Comparison of ENCODE assay signal across 18 cellular contexts in genomic region chr7:77461246-77461645, GRCh38.
"Had no signal": no experiment of that assay in that cellular context is flagged by ENCODE, and none has a peak within 500 bp of the region (broad histone marks: within the 10 kb centered on the region; RNA-seq: fewer than 3 reads in every experiment).

No MANE protein-coding gene starts in this region.

- H3K36me3 Mint-ChIP-seq: activated naive CD8-positive, alpha-beta T cell had no signal

- H3K4me1 Mint-ChIP-seq: nephron had no signal

- DNase-seq: activated CD4-positive, alpha-beta T cell treated with anti-CD3 and anti-CD28 coated beads for 1 hour; activated gamma-delta T cell treated with Interleukin-2 at 50 U/mL for 16 hours; activated T-cell treated with anti-CD3 and anti-CD28 coated beads for 4 hours; foreskin melanocyte; glutamatergic neuron; hippocampal formation; islet precursor cell; left colon; lower lobe of right lung; occipital lobe; posterior cingulate gyrus; stimulated activated CD8-positive, alpha-beta memory T cell treated with anti-CD3 and anti-CD28 coated beads, Interleukin-4, amount 100 ng/mL, for 48 hours; stimulated activated naive CD4-positive, alpha-beta T cell; T1000; upper lobe of right lung had no signal

- H3K4me3 Mint-ChIP-seq: activated naive CD8-positive, alpha-beta T cell; activated T-helper 1 cell treated with anti-CD3 and anti-CD28 coated beads, Interleukin-12 subunit alpha, Interleukin-12 subunit beta, Interleukin-2, Interleukin-4 antibody, amounts not matched to agents 30 ng/mL and 10 ng/mL and 1 ng/mL, durations not matched to agents 14 hours and 24 hours and 36 hours; nephron had no signal

- H3K27ac Mint-ChIP-seq: activated naive CD8-positive, alpha-beta T cell; activated T-helper 1 cell treated with anti-CD3 and anti-CD28 coated beads, Interleukin-12 subunit alpha, Interleukin-12 subunit beta, Interleukin-2, Interleukin-4 antibody, amounts not matched to agents 30 ng/mL and 10 ng/mL and 1 ng/mL, durations not matched to agents 14 hours and 24 hours and 36 hours; nephron had no signal

- H3K27me3 Mint-ChIP-seq: activated naive CD8-positive, alpha-beta T cell had no signal

- H3K9me3 Mint-ChIP-seq: activated T-helper 1 cell treated with anti-CD3 and anti-CD28 coated beads, Interleukin-12 subunit alpha, Interleukin-12 subunit beta, Interleukin-2, Interleukin-4 antibody, amounts not matched to agents 30 ng/mL and 10 ng/mL and 1 ng/mL, durations not matched to agents 14 hours and 24 hours and 36 hours; nephron had no signal

- ATAC-seq: left colon, lower lobe of right lung, upper lobe of right lung had no signal
